Comparison of ENCODE assay signal across 16 cellular contexts in genomic region chr16:88917146-88917914, GRCh38. TPM values are rescaled to one million over a fixed set of nuclear protein-coding genes. Genes with fewer than 3 reads are reported as not detected.
DNase-seq lines count a peak whose midpoint lies in the region; ATAC-seq and TF ChIP-seq lines count a peak whose summit lies in the region.
"Had no signal": no experiment of that assay in that cellular context is flagged by ENCODE, and none has a peak within 500 bp of the region (broad histone marks: within the 10 kb centered on the region; RNA-seq: fewer than 3 reads in every experiment).

No MANE protein-coding gene starts in this region.

- peak overlapping the region; percentile 9 for H3K27ac Mint-ChIP-seq in activated CD4-positive, alpha-beta T cell treated with anti-CD3 and anti-CD28 coated beads, Interleukin-2, amount 10 ng/mL, durations not matched to agents 7 days and 5 days
- H3K27ac Mint-ChIP-seq in activated B cell treated with CpG ODN at 0.5 μM for 24 hours (peak overlapping the region; percentile 8), memory B cell (peak overlapping the region; percentile 28), type B pancreatic cell (peak overlapping the region; percentile 51)

- no peak for ATAC-seq in activated B cell treated with CpG ODN at 0.5 μM for 24 hours (ENCODE audit: low read depth)
- no peak for ATAC-seq in memory B cell (ENCODE audit: low read depth)
- no peak for ATAC-seq in Right ventricle myocardium inferior

- H3K27me3 Mint-ChIP-seq in activated CD4-positive, alpha-beta T cell treated with anti-CD3 and anti-CD28 coated beads, Interleukin-2, amount 10 ng/mL, durations not matched to agents 7 days and 5 days = peaks cover 2% of the 10 kb centered on the region
- H3K27me3 Mint-ChIP-seq in activated B cell treated with CpG ODN at 0.5 μM for 24 hours = no peaks in the 10 kb centered on the region
- H3K27me3 Mint-ChIP-seq in memory B cell = no peaks in the 10 kb centered on the region
- peaks cover 3% of the 10 kb centered on the region for H3K27me3 Mint-ChIP-seq in type B pancreatic cell

- POLR2A ChIA-PET in activated CD4-positive, alpha-beta T cell treated with anti-CD3 and anti-CD28 coated beads, Interleukin-2, amount 10 ng/mL, durations not matched to agents 7 days and 5 days (lab: Charles Lee) = no interaction called here
- POLR2A ChIA-PET in activated B cell treated with CpG ODN at 0.5 μM for 24 hours (lab: Charles Lee) = no interaction called here

- H3K4me3 Mint-ChIP-seq in activated CD4-positive, alpha-beta T cell treated with anti-CD3 and anti-CD28 coated beads, Interleukin-2, amount 10 ng/mL, durations not matched to agents 7 days and 5 days = no peak overlapping the region
- H3K4me3 Mint-ChIP-seq in activated B cell treated with CpG ODN at 0.5 μM for 24 hours (no peak overlapping the region), memory B cell (no peak overlapping the region), type B pancreatic cell (peak overlapping the region; percentile 39)

- no peaks in the 10 kb centered on the region for H3K27me3 ChIP-seq in colonic mucosa

- TF ChIP-seq CTCF in activated B cell treated with CpG ODN at 0.5 μM for 24 hours (IDR thresholded peaks at IDR 0.05) (no peak), type B pancreatic cell (conservative IDR thresholded peaks at IDR 0.05) (no peak), colonic mucosa (IDR thresholded peaks at IDR 0.05) (no peak)

- H3K9ac ChIP-seq in colonic mucosa (ENCODE audit: low read depth in 2 of 2, low read length in 2 of 2) = no peak overlapping the region

- CTCF ChIA-PET in activated CD4-positive, alpha-beta T cell treated with anti-CD3 and anti-CD28 coated beads, Interleukin-2, amount 10 ng/mL, durations not matched to agents 7 days and 5 days (lab: Charles Lee) = interaction anchor here (1.1 kb wide), 1 partner anchor 36 kb away, joined by 4 read pairs; no protein-coding TSS in a partner anchor
- CTCF ChIA-PET in activated B cell treated with CpG ODN at 0.5 μM for 24 hours (lab: Charles Lee) = no interaction called here

- peaks cover 8% of the 10 kb centered on the region for H3K4me1 Mint-ChIP-seq in activated CD4-positive, alpha-beta T cell treated with anti-CD3 and anti-CD28 coated beads, Interleukin-2, amount 10 ng/mL, durations not matched to agents 7 days and 5 days
- H3K4me1 Mint-ChIP-seq in activated B cell treated with CpG ODN at 0.5 μM for 24 hours = peaks cover 61% of the 10 kb centered on the region
- peaks cover 30% of the 10 kb centered on the region for H3K4me1 Mint-ChIP-seq in memory B cell
- H3K4me1 Mint-ChIP-seq in type B pancreatic cell (ENCODE audit: unreplicated experiment) = peaks cover 34% of the 10 kb centered on the region

- no peaks in the 10 kb centered on the region for H3K9me3 ChIP-seq in colonic mucosa
- H3K9me3 ChIP-seq: SJSA1 had no signal

- peaks cover 16% of the 10 kb centered on the region for H3K4me1 ChIP-seq in colonic mucosa

- H3K9me3 Mint-ChIP-seq in activated CD4-positive, alpha-beta T cell treated with anti-CD3 and anti-CD28 coated beads, Interleukin-2, amount 10 ng/mL, durations not matched to agents 7 days and 5 days = peaks cover 6% of the 10 kb centered on the region
- H3K9me3 Mint-ChIP-seq in activated B cell treated with CpG ODN at 0.5 μM for 24 hours = no peaks in the 10 kb centered on the region
- H3K9me3 Mint-ChIP-seq in memory B cell = no peaks in the 10 kb centered on the region
- no peaks in the 10 kb centered on the region for H3K9me3 Mint-ChIP-seq in type B pancreatic cell

- no peak overlapping the region for H3K4me3 ChIP-seq in colonic mucosa
- H3K4me3 ChIP-seq: SJSA1 had no signal

- intact Hi-C loops in activated B cell treated with CpG ODN at 0.5 μM for 24 hours (cut with micrococcal nuclease) (no loop called here), Right ventricle myocardium inferior (cut with DNase I) (no loop called here), colonic mucosa (cut with DNase I) (no loop called here)

- H3K36me3 ChIP-seq in colonic mucosa = no peaks in the 10 kb centered on the region
- H3K36me3 ChIP-seq: SJSA1 had no signal

- no peak for DNase-seq in activated CD4-positive, alpha-beta T cell treated with anti-CD3 and anti-CD28 coated beads, Interleukin-2, amount 10 ng/mL, durations not matched to agents 7 days and 5 days
- no peak for DNase-seq in activated CD4-positive, alpha-beta T cell treated with anti-CD3 and anti-CD28 coated beads, Interleukin-2, amount 50 U/mL, for 1 hour
- DNase-seq in activated B cell treated with CpG ODN at 0.5 μM for 24 hours (no peak), memory B cell (ENCODE audit: low spot score in 2 of 2) (no peak), type B pancreatic cell (ENCODE audit: extremely low spot score, unreplicated experiment) (no peak), Right ventricle myocardium inferior (ENCODE audit: missing footprints) (no peak), colonic mucosa (no peak), D341Med (ENCODE audit: low spot score) (no peak)
- DNase-seq: C1 segment of cervical spinal cord, COR-L47, IMR-90, NCI-H2227 treated with DMSO at 0.1 percent for 48 hours, NCI-H524 treated with DMSO at 0.1 percent for 48 hours, SW 1271 had no signal

- H3K36me3 Mint-ChIP-seq in activated CD4-positive, alpha-beta T cell treated with anti-CD3 and anti-CD28 coated beads, Interleukin-2, amount 10 ng/mL, durations not matched to agents 7 days and 5 days (ENCODE audit: low read depth) = no peaks in the 10 kb centered on the region
- H3K36me3 Mint-ChIP-seq in activated B cell treated with CpG ODN at 0.5 μM for 24 hours (ENCODE audit: low read depth) (peaks cover 30% of the 10 kb centered on the region), memory B cell (peaks cover 19% of the 10 kb centered on the region), type B pancreatic cell (peaks cover 3% of the 10 kb centered on the region)

- no peak overlapping the region for H3K27ac ChIP-seq in colonic mucosa
- H3K27ac ChIP-seq: 22Rv1, SJSA1 had no signal

RNA-seq across cellular contexts. Expression of gene PABPN1L, which starts 50.9 kb away (rescaled TPM):
- total RNA-seq in activated CD4-positive, alpha-beta T cell treated with anti-CD3 and anti-CD28 coated beads, Interleukin-2, amount 10 ng/mL, durations not matched to agents 7 days and 5 days = not detected
- 0.44 and 0.67 TPM in 2 replicates for total RNA-seq in activated B cell treated with CpG ODN at 0.5 μM for 24 hours
- total RNA-seq in type B pancreatic cell (ENCODE audit: low replicate concordance) = 0.31 TPM in 1 of 2 replicates, not detected in the other
- not detected for total RNA-seq in Right ventricle myocardium inferior
- not detected for total RNA-seq in colonic mucosa
- total RNA-seq: IMR-90, SJSA1 had no signal

RNA-seq across cellular contexts. Expression of gene CBFA2T3, which starts 59.7 kb away (rescaled TPM):
- not detected for total RNA-seq in activated CD4-positive, alpha-beta T cell treated with anti-CD3 and anti-CD28 coated beads, Interleukin-2, amount 10 ng/mL, durations not matched to agents 7 days and 5 days
- 50.8 and 63.3 TPM in 2 replicates for total RNA-seq in activated B cell treated with CpG ODN at 0.5 μM for 24 hours
- total RNA-seq in type B pancreatic cell (ENCODE audit: low replicate concordance) = 8.9 and 9.4 TPM in 2 replicates
- 11.1 TPM for total RNA-seq in Right ventricle myocardium inferior
- total RNA-seq in colonic mucosa = 10 to 100 TPM; 10.1 to 10.5 TPM
- total RNA-seq: IMR-90, SJSA1 had no signal
